In the genomic region with DNA sequence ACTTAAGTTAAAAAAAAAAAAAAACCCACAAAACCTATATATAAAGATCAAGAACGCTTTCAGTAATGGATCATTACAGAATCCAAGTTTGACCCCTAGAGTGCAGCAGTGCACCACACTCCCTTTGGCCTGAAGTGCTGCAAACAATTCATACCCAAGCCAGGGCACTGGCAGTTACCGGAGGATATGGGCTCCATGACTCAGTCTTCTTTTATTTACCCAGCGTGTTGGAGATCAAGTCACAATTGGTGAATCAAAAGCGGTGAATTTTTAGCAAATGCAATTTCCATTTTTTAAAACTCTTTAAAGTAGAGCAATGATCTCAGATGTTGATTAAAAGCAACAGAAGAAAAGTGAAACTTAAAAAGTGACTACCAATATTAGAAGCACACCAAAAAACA, we compare ENCODE assay signal across 8 cellular contexts. TPM values are rescaled to one million over a fixed set of nuclear protein-coding genes. Genes with fewer than 3 reads are reported as not detected.
A peak's percentile ranks its signal among the peaks of the same experiment; 100 is the strongest.
DNase-seq lines count a peak whose midpoint lies in the region; ATAC-seq and TF ChIP-seq lines count a peak whose summit lies in the region.

No MANE protein-coding gene starts in this region.

- no peaks in the 10 kb centered on the region for H3K4me1 ChIP-seq in endodermal cell (ENCODE audit: control insufficient read depth, insufficient read depth, low read length)

- peak; percentile 100 for ATAC-seq in activated CD8-positive, alpha-beta memory T cell treated with anti-CD3 and anti-CD28 coated beads, Interleukin-2, amount 10 ng/mL, durations not matched to agents 7 days and 5 days
- ATAC-seq in HG02973 (IDR thresholded peaks at IDR 0.05; ENCODE audit: unreplicated experiment), result no peak

- no peak overlapping the region for H3K9ac ChIP-seq in endodermal cell (ENCODE audit: extremely low read depth, low read length, poor library complexity, severe bottlenecking)

- 40 to 69% methylated on average over 3 to 4 of the region's 4 CpGs for WGBS in endodermal cell (ENCODE audit: insufficient coverage in 1 of 2, insufficient read length in 1 of 2), 2 experiments

- peaks cover 10% of the 10 kb centered on the region for H3K36me3 Mint-ChIP-seq in activated CD8-positive, alpha-beta memory T cell treated with anti-CD3 and anti-CD28 coated beads, Interleukin-2, amount 10 ng/mL, durations not matched to agents 7 days and 5 days
- peaks cover 16% of the 10 kb centered on the region for H3K36me3 Mint-ChIP-seq in endodermal cell (ENCODE audit: low read depth)
- H3K36me3 Mint-ChIP-seq in mesothelial cell of epicardium, result peaks cover 8% of the 10 kb centered on the region

- H3K4me3 ChIP-seq in HL-60 (replicated peaks; ENCODE audit: insufficient read depth, low read length), result no peak overlapping the region
- H3K4me3 ChIP-seq in endodermal cell (ENCODE audit: low read length), result no peak overlapping the region

- peak overlapping the region; percentile 1 for H3K27ac ChIP-seq in HL-60 (replicated peaks)
- H3K27ac ChIP-seq in endodermal cell (ENCODE audit: low read depth, low read length), result no peak overlapping the region

- H3K4me1 Mint-ChIP-seq in activated CD8-positive, alpha-beta memory T cell treated with anti-CD3 and anti-CD28 coated beads, Interleukin-2, amount 10 ng/mL, durations not matched to agents 7 days and 5 days, result peaks cover 38% of the 10 kb centered on the region
- H3K4me1 Mint-ChIP-seq in endodermal cell (peaks cover 3% of the 10 kb centered on the region), mesothelial cell of epicardium (peaks cover 9% of the 10 kb centered on the region)

- CTCF ChIA-PET in activated CD8-positive, alpha-beta memory T cell treated with anti-CD3 and anti-CD28 coated beads, Interleukin-2, amount 10 ng/mL, durations not matched to agents 7 days and 5 days (lab: Charles Lee), result interaction anchor here (0.7 to 7.8 kb wide), 24 partner anchors 9 to 241 kb away, joined by 3 to 150 read pairs (median 6); a partner anchor contains a TSS

- H3K36me3 ChIP-seq in endodermal cell (ENCODE audit: control insufficient read depth, insufficient read depth, low read length), result peaks cover 41% of the 10 kb centered on the region

- no peaks in the 10 kb centered on the region for H3K27me3 Mint-ChIP-seq in activated CD8-positive, alpha-beta memory T cell treated with anti-CD3 and anti-CD28 coated beads, Interleukin-2, amount 10 ng/mL, durations not matched to agents 7 days and 5 days
- no peaks in the 10 kb centered on the region for H3K27me3 Mint-ChIP-seq in endodermal cell (ENCODE audit: insufficient read depth)
- H3K27me3 Mint-ChIP-seq in mesothelial cell of epicardium (ENCODE audit: low read depth), result no peaks in the 10 kb centered on the region

- H3K27me3 ChIP-seq in HL-60 (ENCODE audit: insufficient read depth, poor library complexity, severe bottlenecking) (no peaks in the 10 kb centered on the region), endodermal cell (ENCODE audit: control insufficient read depth, insufficient read depth, low read length, poor library complexity, severe bottlenecking) (no peaks in the 10 kb centered on the region)

- TF ChIP-seq CTCF in HL-60 (IDR thresholded peaks at IDR 0.05; ENCODE audit: insufficient read depth, low read length), result peak; percentile 27
- peak; percentile 92 for TF ChIP-seq CTCF in endodermal cell (conservative IDR thresholded peaks at IDR 0.05)
- peak; percentile 27 for TF ChIP-seq CTCF in mesothelial cell of epicardium (IDR thresholded peaks at IDR 0.05; ENCODE audit: unreplicated experiment)

- peak overlapping the region; percentile 65 for H3K4me3 Mint-ChIP-seq in activated CD8-positive, alpha-beta memory T cell treated with anti-CD3 and anti-CD28 coated beads, Interleukin-2, amount 10 ng/mL, durations not matched to agents 7 days and 5 days
- H3K4me3 Mint-ChIP-seq in endodermal cell (no peak overlapping the region), mesothelial cell of epicardium (no peak overlapping the region)

- peak overlapping the region; percentile 68 for H3K27ac Mint-ChIP-seq in activated CD8-positive, alpha-beta memory T cell treated with anti-CD3 and anti-CD28 coated beads, Interleukin-2, amount 10 ng/mL, durations not matched to agents 7 days and 5 days
- H3K27ac Mint-ChIP-seq in endodermal cell, result peak overlapping the region; percentile 67
- peak overlapping the region; percentile 88 for H3K27ac Mint-ChIP-seq in mesothelial cell of epicardium

- no peaks in the 10 kb centered on the region for H3K9me3 Mint-ChIP-seq in activated CD8-positive, alpha-beta memory T cell treated with anti-CD3 and anti-CD28 coated beads, Interleukin-2, amount 10 ng/mL, durations not matched to agents 7 days and 5 days (ENCODE audit: low read depth)
- H3K9me3 Mint-ChIP-seq in endodermal cell (no peaks in the 10 kb centered on the region), mesothelial cell of epicardium (no peaks in the 10 kb centered on the region)

- no peaks in the 10 kb centered on the region for H3K9me3 ChIP-seq in endodermal cell (ENCODE audit: control insufficient read depth, low read length)

- DNase-seq in GM04503 (ENCODE audit: low read depth), result peak; percentile 55
- DNase-seq in HL-60 (ENCODE audit: low read depth in 1 of 2, low spot score in 1 of 2), result peak; percentile 64 to 79
- DNase-seq in NOMO-1 treated with dmso at 0.1 percent for 144 hours (lab: John Stamatoyannopoulos, UW; ENCODE audit: unreplicated experiment), result peak; percentile 51
- peak; percentile 90 for DNase-seq in activated CD8-positive, alpha-beta memory T cell treated with anti-CD3 and anti-CD28 coated beads, Interleukin-2, amount 10 ng/mL, durations not matched to agents 7 days and 5 days
- peak; percentile 91 for DNase-seq in endodermal cell
- peak in 1 of 2 experiments; percentile 53 for DNase-seq in mesothelial cell of epicardium (ENCODE audit: low spot score in 2 of 2, unreplicated experiment in 2 of 2)
- peak; percentile 59 to 63 for DNase-seq in stimulated activated CD8-positive, alpha-beta memory T cell treated with anti-CD3 and anti-CD28 coated beads, Interleukin-2, amount 100 ng/mL, for 1 hour (ENCODE audit: low read depth in 2 of 2)

RNA-seq across cellular contexts. Expression of a gene that starts 46.5 kb away (rescaled TPM):
- total RNA-seq in activated CD8-positive, alpha-beta memory T cell treated with anti-CD3 and anti-CD28 coated beads, Interleukin-2, amount 10 ng/mL, durations not matched to agents 7 days and 5 days, result 10 to 100 TPM; 32.2 to 34.4 TPM
- 10 to 100 TPM; 42.6 to 60.0 TPM for total RNA-seq in endodermal cell
- polyA plus RNA-seq in endodermal cell (2013, experiment 1 of 2), result 15.5 TPM
- 19.1 TPM for polyA plus RNA-seq in endodermal cell (2013, experiment 2 of 2)
- 64.0 to 66.0 TPM (median 64.3 TPM) in 3 replicates for total RNA-seq in mesothelial cell of epicardium

Comparison
In these comparisons a context has a peak if more than half of its experiments do, and no peak if none do; other contexts are left out.
1. CTCF ChIP-seq: peak in every context shown above with its lines; median percentile 92 in endodermal cell; 27 in HL-60; 27 in mesothelial cell of epicardium.